ENCODE assay signal across 14 cellular contexts in genomic region chr16:1460602-1461138, GRCh38. TPM values are rescaled to one million over a fixed set of nuclear protein-coding genes. Genes with fewer than 3 reads are reported as not detected.
"Had no signal": no experiment of that assay in that cellular context is flagged by ENCODE, and none has a peak within 500 bp of the region (broad histone marks: within the 10 kb centered on the region; RNA-seq: fewer than 3 reads in every experiment).

No MANE protein-coding gene starts in this region.

- ATAC-seq: activated CD8-positive, alpha-beta memory T cell treated with anti-CD3 and anti-CD28 coated beads, Interleukin-2, amount 10 ng/mL, durations not matched to agents 7 days and 5 days; esophagus mucosa; left lobe of liver had no signal

- H3K4me1 ChIP-seq: prostate gland had no signal

- DNase-seq: activated CD4-positive, alpha-beta T cell treated with anti-CD3 and anti-CD28 coated beads, Interleukin-2, amount 50 U/mL, for 48 hours; activated CD8-positive, alpha-beta memory T cell treated with anti-CD3 and anti-CD28 coated beads, Interleukin-2, amount 10 ng/mL, durations not matched to agents 7 days and 5 days; activated effector memory CD4-positive, alpha-beta T cell treated with Interleukin-2 at 50 U/mL for 16 hours; activated T-cell treated with anti-CD3 and anti-CD28 coated beads, Interleukin-2, amount 50 U/mL, for 1 hour; amniotic stem cell; occipital lobe; stimulated activated CD4-positive, alpha-beta T cell treated with anti-CD3 and anti-CD28 coated beads, Interleukin-2, amount 100 ng/mL, for 24 hours had no signal

- H3K4me3 Mint-ChIP-seq: activated CD8-positive, alpha-beta memory T cell treated with anti-CD3 and anti-CD28 coated beads, Interleukin-2, amount 10 ng/mL, durations not matched to agents 7 days and 5 days; activated naive CD4-positive, alpha-beta T cell treated with anti-CD3 and anti-CD28 coated beads, Interleukin-2, amount 50 U/mL, for 24 hours; nephron had no signal

- H3K27me3 Mint-ChIP-seq: activated CD8-positive, alpha-beta memory T cell treated with anti-CD3 and anti-CD28 coated beads, Interleukin-2, amount 10 ng/mL, durations not matched to agents 7 days and 5 days; activated naive CD4-positive, alpha-beta T cell treated with anti-CD3 and anti-CD28 coated beads, Interleukin-2, amount 50 U/mL, for 24 hours had no signal

- H3K4me3 ChIP-seq: prostate gland had no signal

- H3K27ac ChIP-seq: prostate gland had no signal

- H3K9me3 ChIP-seq: prostate gland had no signal

- H3K27ac Mint-ChIP-seq: activated CD8-positive, alpha-beta memory T cell treated with anti-CD3 and anti-CD28 coated beads, Interleukin-2, amount 10 ng/mL, durations not matched to agents 7 days and 5 days; activated naive CD4-positive, alpha-beta T cell treated with anti-CD3 and anti-CD28 coated beads, Interleukin-2, amount 50 U/mL, for 24 hours; nephron had no signal

- H3K4me1 Mint-ChIP-seq: activated naive CD4-positive, alpha-beta T cell treated with anti-CD3 and anti-CD28 coated beads, Interleukin-2, amount 50 U/mL, for 24 hours had no signal

- H3K9me3 Mint-ChIP-seq: activated naive CD4-positive, alpha-beta T cell treated with anti-CD3 and anti-CD28 coated beads, Interleukin-2, amount 50 U/mL, for 24 hours; nephron had no signal

RNA-seq across cellular contexts. Expression of gene PTX4, which starts 28.1 kb away (rescaled TPM):
- total RNA-seq: activated CD8-positive, alpha-beta memory T cell treated with anti-CD3 and anti-CD28 coated beads, Interleukin-2, amount 10 ng/mL, durations not matched to agents 7 days and 5 days; cardiac septum; esophagus mucosa; left lobe of liver; occipital lobe; T-helper 1 cell treated with Interleukin-12 subunit alpha and Interleukin-12 subunit beta and Interleukin-4 antibody, amounts not matched to agents 30 ng/mL and 1 ng/mL, for 36 hours had no signal

RNA-seq across cellular contexts. Expression of gene PERCC1, which starts 29.8 kb away (rescaled TPM):
- total RNA-seq: cardiac septum; esophagus mucosa; left lobe of liver; occipital lobe; T-helper 1 cell treated with Interleukin-12 subunit alpha and Interleukin-12 subunit beta and Interleukin-4 antibody, amounts not matched to agents 30 ng/mL and 1 ng/mL, for 36 hours had no signal
